Comparison of ENCODE assay signal across 13 cellular contexts in genomic region chr7:79786187-79786586, GRCh38.
DNase-seq lines count a peak whose midpoint lies in the region; ATAC-seq and FAIRE-seq lines count a peak whose summit lies in the region.
"Had no signal": no experiment of that assay in that cellular context is flagged by ENCODE, and none has a peak within 500 bp of the region (broad histone marks: within the 10 kb centered on the region; RNA-seq: fewer than 3 reads in every experiment).

No MANE protein-coding gene starts in this region.

- DNase-seq in GM04504 (ENCODE audit: low read depth) (peak; percentile 44), amniotic epithelial cell (ENCODE audit: low read depth) (peak; percentile 96), fibroblast of peridontal ligament (ENCODE audit: extremely low read depth) (peak; percentile 12), retina (peak; percentile 28), SKM-1 treated with dmso at 0.1 percent for 144 hours (lab: John Stamatoyannopoulos, UW; ENCODE audit: unreplicated experiment) (no peak), RCC 7860 (ENCODE audit: low spot score) (no peak)
- DNase-seq: CD4-positive, CD25-positive, alpha-beta regulatory T cell; Kasumi-1; NCI-H1417; NCI-H1930; NCI-H446 treated with DMSO at 0.1 percent for 48 hours; OCI-M1 had no signal

- no peak for FAIRE-seq in RCC 7860 (lab: Jason Lieb, UNC)

- no peak for ATAC-seq in GM21786 (IDR thresholded peaks at IDR 0.05; ENCODE audit: unreplicated experiment)

Comparison
In these comparisons a context has a peak if more than half of its experiments do, and no peak if none do; other contexts are left out.
1. DNase-seq: peak in GM04504 (single experiment), amniotic epithelial cell (single experiment), fibroblast of peridontal ligament (single experiment) and retina (single experiment); none in SKM-1 treated with dmso at 0.1 percent for 144 hours (single experiment) and RCC 7860 (single experiment).